Comparison of ENCODE assay signal across 13 cellular contexts in the genomic region with DNA sequence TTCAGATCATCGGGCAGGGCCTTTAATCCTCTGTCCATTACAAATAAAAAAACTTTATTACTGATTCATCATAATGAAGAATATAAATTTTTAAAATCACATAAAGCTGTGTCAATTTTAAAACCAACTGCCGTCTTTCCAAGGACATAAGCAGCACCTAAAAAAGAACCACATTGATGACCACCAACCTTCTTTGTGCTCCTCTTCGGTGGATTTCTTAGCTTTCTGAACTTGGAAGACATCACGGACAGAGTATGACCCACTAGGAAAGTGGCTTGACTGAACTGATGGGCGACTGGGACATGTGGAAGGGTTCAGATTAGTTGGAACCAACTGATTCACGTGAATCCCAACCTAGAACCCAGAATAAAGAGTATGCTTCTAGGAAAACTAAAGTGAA.
DNase-seq lines count a peak whose midpoint lies in the region; ATAC-seq and TF ChIP-seq lines count a peak whose summit lies in the region.
"Had no signal": no experiment of that assay in that cellular context is flagged by ENCODE, and none has a peak within 500 bp of the region (broad histone marks: within the 10 kb centered on the region; RNA-seq: fewer than 3 reads in every experiment).

No MANE protein-coding gene starts in this region.

- H3K27ac Mint-ChIP-seq in activated CD8-positive, alpha-beta T cell treated with anti-CD3 and anti-CD28 coated beads for 36 hours = peak overlapping the region; percentile 30
- H3K27ac Mint-ChIP-seq in activated CD8-positive, alpha-beta T cell treated with anti-CD3 and anti-CD28 coated beads, Interleukin-2, amount 10 ng/mL, durations not matched to agents 7 days and 5 days = no peak overlapping the region
- peak overlapping the region; percentile 46 for H3K27ac Mint-ChIP-seq in activated naive CD8-positive, alpha-beta T cell treated with anti-CD3 and anti-CD28 coated beads, Interleukin-2, amount 50 U/mL, for 24 hours
- H3K27ac Mint-ChIP-seq: CD14-positive monocyte had no signal

- no peak for ATAC-seq in activated CD8-positive, alpha-beta T cell treated with anti-CD3 and anti-CD28 coated beads for 36 hours
- ATAC-seq in activated CD8-positive, alpha-beta T cell treated with anti-CD3 and anti-CD28 coated beads, Interleukin-2, amount 10 ng/mL, durations not matched to agents 7 days and 5 days = no peak
- ATAC-seq in heart right ventricle = no peak
- ATAC-seq in activated naive CD8-positive, alpha-beta T cell treated with anti-CD3 and anti-CD28 coated beads, Interleukin-2, amount 50 U/mL, for 24 hours = no peak

- H3K36me3 Mint-ChIP-seq in activated CD8-positive, alpha-beta T cell treated with anti-CD3 and anti-CD28 coated beads for 36 hours (ENCODE audit: low read depth) = peaks cover 46% of the 10 kb centered on the region
- peaks cover 66% of the 10 kb centered on the region for H3K36me3 Mint-ChIP-seq in activated CD8-positive, alpha-beta T cell treated with anti-CD3 and anti-CD28 coated beads, Interleukin-2, amount 10 ng/mL, durations not matched to agents 7 days and 5 days (ENCODE audit: low read depth)
- H3K36me3 Mint-ChIP-seq in activated naive CD8-positive, alpha-beta T cell treated with anti-CD3 and anti-CD28 coated beads, Interleukin-2, amount 50 U/mL, for 24 hours (ENCODE audit: low read depth) = peaks cover 52% of the 10 kb centered on the region

- intact Hi-C loops in activated CD8-positive, alpha-beta T cell treated with anti-CD3 and anti-CD28 coated beads for 36 hours (cut with micrococcal nuclease) = no loop called here
- intact Hi-C loops in left ventricle myocardium inferior (cut with micrococcal nuclease) = no loop called here
- intact Hi-C loops in heart right ventricle (cut with DNase I) = no loop called here

- no peak overlapping the region for H3K4me3 Mint-ChIP-seq in activated CD8-positive, alpha-beta T cell treated with anti-CD3 and anti-CD28 coated beads for 36 hours
- no peak overlapping the region for H3K4me3 Mint-ChIP-seq in activated CD8-positive, alpha-beta T cell treated with anti-CD3 and anti-CD28 coated beads, Interleukin-2, amount 10 ng/mL, durations not matched to agents 7 days and 5 days
- no peak overlapping the region for H3K4me3 Mint-ChIP-seq in activated naive CD8-positive, alpha-beta T cell treated with anti-CD3 and anti-CD28 coated beads, Interleukin-2, amount 50 U/mL, for 24 hours
- H3K4me3 Mint-ChIP-seq: CD14-positive monocyte, HFFc6 had no signal

- no peaks in the 10 kb centered on the region for H3K27me3 Mint-ChIP-seq in activated CD8-positive, alpha-beta T cell treated with anti-CD3 and anti-CD28 coated beads for 36 hours
- no peaks in the 10 kb centered on the region for H3K27me3 Mint-ChIP-seq in activated CD8-positive, alpha-beta T cell treated with anti-CD3 and anti-CD28 coated beads, Interleukin-2, amount 10 ng/mL, durations not matched to agents 7 days and 5 days (ENCODE audit: low read depth)
- H3K27me3 Mint-ChIP-seq in activated naive CD8-positive, alpha-beta T cell treated with anti-CD3 and anti-CD28 coated beads, Interleukin-2, amount 50 U/mL, for 24 hours = no peaks in the 10 kb centered on the region

- no peak for TF ChIP-seq CTCF in activated CD8-positive, alpha-beta T cell treated with anti-CD3 and anti-CD28 coated beads for 36 hours (IDR thresholded peaks at IDR 0.05)
- TF ChIP-seq CTCF in left ventricle myocardium inferior (IDR thresholded peaks at IDR 0.05; ENCODE audit: borderline replicate concordance) = no peak
- no peak for TF ChIP-seq CTCF in heart right ventricle (IDR thresholded peaks at IDR 0.05)
- no peak for TF ChIP-seq CTCF in brain microvascular endothelial cell (IDR thresholded peaks at IDR 0.05; ENCODE audit: low read depth, low read length, missing control alignments)

- H3K9me3 ChIP-seq in left ventricle myocardium inferior (replicated peaks) (no peaks in the 10 kb centered on the region), heart right ventricle (no peaks in the 10 kb centered on the region)

- H3K27ac ChIP-seq in left ventricle myocardium inferior (replicated peaks) (peak overlapping the region; percentile 76), heart right ventricle (peak overlapping the region in 5 of 10 donors; percentile 25 to 83 (median 73)), brain microvascular endothelial cell (no peak overlapping the region)
- H3K27ac ChIP-seq: 22Rv1 had no signal

- no peak for DNase-seq in activated CD8-positive, alpha-beta T cell treated with anti-CD3 and anti-CD28 coated beads for 36 hours
- DNase-seq in activated CD8-positive, alpha-beta T cell treated with anti-CD3 and anti-CD28 coated beads, Interleukin-2, amount 10 ng/mL, durations not matched to agents 7 days and 5 days = no peak
- DNase-seq in left ventricle myocardium inferior (no peak), heart right ventricle (no peak), brain microvascular endothelial cell (no peak)
- no peak for DNase-seq in activated naive CD8-positive, alpha-beta T cell treated with anti-CD3 and anti-CD28 coated beads, Interleukin-2, amount 50 U/mL, for 24 hours
- DNase-seq in stimulated activated CD4-positive, alpha-beta T cell treated with anti-CD3 and anti-CD28 coated beads, Interleukin-2, amount 100 ng/mL, for 24 hours = no peak
- DNase-seq: DMS53, GF-D8, HCEC 1CT, HFFc6 had no signal

- POLR2A ChIA-PET in activated CD8-positive, alpha-beta T cell treated with anti-CD3 and anti-CD28 coated beads for 36 hours (lab: Charles Lee) = interaction anchor here (0.7 to 1.7 kb wide), 3 partner anchors 13 to 69 kb away, joined by 3 to 5 read pairs (median 4); a partner anchor contains a TSS
- POLR2A ChIA-PET in activated CD8-positive, alpha-beta T cell treated with anti-CD3 and anti-CD28 coated beads, Interleukin-2, amount 10 ng/mL, durations not matched to agents 7 days and 5 days (lab: Charles Lee) = no interaction called here

- peaks cover 96% of the 10 kb centered on the region for H3K36me3 ChIP-seq in left ventricle myocardium inferior
- H3K36me3 ChIP-seq in heart right ventricle = peaks cover 0 to 100% (median 71%) of the 10 kb centered on the region in 9 donors
- peaks cover 52% of the 10 kb centered on the region for H3K36me3 ChIP-seq in brain microvascular endothelial cell (replicated peaks)

- 95% methylated on average over 6 of the region's 6 CpGs for WGBS in heart right ventricle, 2 donors

- H3K27me3 ChIP-seq in left ventricle myocardium inferior (ENCODE audit: low read depth) (no peaks in the 10 kb centered on the region), heart right ventricle (no peaks in the 10 kb centered on the region), brain microvascular endothelial cell (replicated peaks) (no peaks in the 10 kb centered on the region)

- in situ Hi-C loops in brain microvascular endothelial cell (cut with HindIII; ENCODE audit: low pct_ligation_motif_present, low sequenced_read_pairs) = no loop called here

- peaks cover 22% of the 10 kb centered on the region for H3K4me1 Mint-ChIP-seq in activated CD8-positive, alpha-beta T cell treated with anti-CD3 and anti-CD28 coated beads for 36 hours (ENCODE audit: low read depth)
- H3K4me1 Mint-ChIP-seq in activated CD8-positive, alpha-beta T cell treated with anti-CD3 and anti-CD28 coated beads, Interleukin-2, amount 10 ng/mL, durations not matched to agents 7 days and 5 days (ENCODE audit: low read depth) = peaks cover 12% of the 10 kb centered on the region
- peaks cover 18% of the 10 kb centered on the region for H3K4me1 Mint-ChIP-seq in activated naive CD8-positive, alpha-beta T cell treated with anti-CD3 and anti-CD28 coated beads, Interleukin-2, amount 50 U/mL, for 24 hours
- H3K4me1 Mint-ChIP-seq: CD14-positive monocyte had no signal

- H3K4me3 ChIP-seq in left ventricle myocardium inferior (no peak overlapping the region), heart right ventricle (no peak overlapping the region), brain microvascular endothelial cell (ENCODE audit: low read depth, low read length) (no peak overlapping the region)

- H3K9me3 Mint-ChIP-seq in activated CD8-positive, alpha-beta T cell treated with anti-CD3 and anti-CD28 coated beads for 36 hours = no peaks in the 10 kb centered on the region
- H3K9me3 Mint-ChIP-seq in activated CD8-positive, alpha-beta T cell treated with anti-CD3 and anti-CD28 coated beads, Interleukin-2, amount 10 ng/mL, durations not matched to agents 7 days and 5 days (ENCODE audit: insufficient read depth) = no peaks in the 10 kb centered on the region
- H3K9me3 Mint-ChIP-seq in activated naive CD8-positive, alpha-beta T cell treated with anti-CD3 and anti-CD28 coated beads, Interleukin-2, amount 50 U/mL, for 24 hours = no peaks in the 10 kb centered on the region
- H3K9me3 Mint-ChIP-seq: CD14-positive monocyte, HFFc6 had no signal

- CTCF ChIA-PET in activated CD8-positive, alpha-beta T cell treated with anti-CD3 and anti-CD28 coated beads for 36 hours (lab: Charles Lee) = no interaction called here
- CTCF ChIA-PET in activated CD8-positive, alpha-beta T cell treated with anti-CD3 and anti-CD28 coated beads, Interleukin-2, amount 10 ng/mL, durations not matched to agents 7 days and 5 days (lab: Charles Lee) = no interaction called here

- peaks cover 25% of the 10 kb centered on the region for H3K4me1 ChIP-seq in left ventricle myocardium inferior
- peaks cover 0 to 22% (median 15%) of the 10 kb centered on the region in 9 donors for H3K4me1 ChIP-seq in heart right ventricle
